ENCODE assay signal across 9 cellular contexts in genomic region chr2:161418715-161419337, GRCh38.
DNase-seq lines count a peak whose midpoint lies in the region; ATAC-seq and TF ChIP-seq lines count a peak whose summit lies in the region.
"Had no signal": no experiment of that assay in that cellular context is flagged by ENCODE, and none has a peak within 500 bp of the region (broad histone marks: within the 10 kb centered on the region; RNA-seq: fewer than 3 reads in every experiment).

No MANE protein-coding gene starts in this region.

- H3K4me1 ChIP-seq in HUES6 (ENCODE audit: control insufficient read depth, insufficient read depth, low read length) (peaks cover 48% of the 10 kb centered on the region), adipocyte (ENCODE audit: control insufficient read depth, insufficient read depth, low read length) (peaks cover 16% of the 10 kb centered on the region)

- H3K27ac ChIP-seq in HUES6 (ENCODE audit: low read depth, low read length) = no peak overlapping the region

- H3K4me1 Mint-ChIP-seq in nephron = peaks cover 46% of the 10 kb centered on the region

- ATAC-seq in GM21576 (IDR thresholded peaks at IDR 0.05; ENCODE audit: unreplicated experiment) = no peak
- no peak for ATAC-seq in HG03565 (IDR thresholded peaks at IDR 0.05; ENCODE audit: unreplicated experiment)
- ATAC-seq in HG03460 (IDR thresholded peaks at IDR 0.05; ENCODE audit: unreplicated experiment) = no peak

- H3K36me3 ChIP-seq in HUES6 (ENCODE audit: control insufficient read depth, insufficient read depth, low read length) (no peaks in the 10 kb centered on the region), adipocyte (ENCODE audit: control insufficient read depth, insufficient read depth, low read length, severe bottlenecking) (no peaks in the 10 kb centered on the region)

- DNase-seq in EL (peak; percentile 37), adipocyte (ENCODE audit: low read depth) (peak; percentile 43), AML-193 (lab: John Stamatoyannopoulos, UW) (no peak)
- DNase-seq: GOT3 had no signal

- H3K27ac Mint-ChIP-seq in nephron = no peak overlapping the region

- H3K4me3 Mint-ChIP-seq in nephron = peak overlapping the region; percentile 72 to 78 (median 74)

- no peaks in the 10 kb centered on the region for H3K36me3 Mint-ChIP-seq in nephron (ENCODE audit: low read depth)

- peak overlapping the region; percentile 70 for H3K4me3 ChIP-seq in HUES6 (ENCODE audit: low read depth, low read length)
- H3K4me3 ChIP-seq in adipocyte (ENCODE audit: low read length) = peak overlapping the region; percentile 67

- no peaks in the 10 kb centered on the region for H3K9me3 ChIP-seq in HUES6 (ENCODE audit: control insufficient read depth, insufficient read depth, low read depth, low read length)
- H3K9me3 ChIP-seq in adipocyte (ENCODE audit: control insufficient read depth, low read length) = no peaks in the 10 kb centered on the region

- H3K27me3 Mint-ChIP-seq in nephron (ENCODE audit: low read depth) = peaks cover 100% of the 10 kb centered on the region

- TF ChIP-seq CTCF in nephron (IDR thresholded peaks at IDR 0.05; ENCODE audit: unreplicated experiment in 3 of 3) = no peak

- H3K9ac ChIP-seq in HUES6 (ENCODE audit: low read length) (no peak overlapping the region), adipocyte (ENCODE audit: low read length) (no peak overlapping the region)

- H3K27me3 ChIP-seq in HUES6 (ENCODE audit: control insufficient read depth, insufficient read depth, low read length) = peaks cover 100% of the 10 kb centered on the region
- H3K27me3 ChIP-seq in adipocyte (replicated peaks; ENCODE audit: control insufficient read depth, insufficient read depth, low read length) = peaks cover 78% of the 10 kb centered on the region

- H3K9me3 Mint-ChIP-seq in nephron = no peaks in the 10 kb centered on the region

Comparison
In these comparisons a context has a peak if more than half of its experiments do, and no peak if none do; other contexts are left out.
1. DNase-seq: peak in EL (single experiment) and adipocyte (single experiment); none in AML-193 (0 of 2).